In the genomic region with DNA sequence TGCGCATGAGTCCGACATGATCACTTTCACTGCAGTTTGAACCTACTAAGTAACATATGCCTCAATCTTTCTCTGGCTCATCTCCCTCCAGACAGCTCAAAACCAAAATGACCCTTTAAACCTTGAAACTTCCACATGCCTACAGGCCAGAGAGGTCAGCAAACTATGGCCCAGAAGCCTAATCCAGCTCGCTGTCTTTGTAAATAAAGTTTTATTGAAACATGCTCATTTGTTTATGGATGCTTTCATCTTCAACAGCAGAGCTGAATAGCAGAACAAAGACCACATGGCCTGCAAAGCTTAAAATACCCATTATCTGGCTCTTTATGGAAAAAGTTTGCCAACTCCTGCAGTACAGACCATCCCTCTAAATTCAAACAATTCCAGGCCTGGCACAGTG, we compare ENCODE assay signal across 16 cellular contexts. TPM values are rescaled to one million over a fixed set of nuclear protein-coding genes. Genes with fewer than 3 reads are reported as not detected.
DNase-seq lines count a peak whose midpoint lies in the region; TF ChIP-seq lines count a peak whose summit lies in the region.
"Had no signal": no experiment of that assay in that cellular context is flagged by ENCODE, and none has a peak within 500 bp of the region (broad histone marks: within the 10 kb centered on the region; RNA-seq: fewer than 3 reads in every experiment).

No MANE protein-coding gene starts in this region.

- TF ChIP-seq CTCF in endodermal cell (conservative IDR thresholded peaks at IDR 0.05), result no peak

- H3K27me3 Mint-ChIP-seq in IgD-negative memory B cell (no peaks in the 10 kb centered on the region), endodermal cell (ENCODE audit: insufficient read depth) (no peaks in the 10 kb centered on the region)

- DNase-seq in endodermal cell (no peak), NCI-H1694 (lab: John Stamatoyannopoulos, UW) (no peak), NCI-H526 treated with DMSO at 0.1 percent for 48 hours (lab: John Stamatoyannopoulos, UW) (no peak)
- DNase-seq: activated CD4-positive, alpha-beta T cell treated with anti-CD3 and anti-CD28 coated beads for 48 hours; CD8-positive, alpha-beta T cell; effector CD8-positive, alpha-beta T cell; foreskin keratinocyte; GDM1; Kasumi-1; NCI-H1694 treated with DMSO at 0.1 percent for 48 hours; NCI-H524; stimulated activated CD4-positive, alpha-beta T cell treated with anti-CD3 and anti-CD28 coated beads, Interleukin-12 subunit alpha, Interleukin-12 subunit beta, amount 100 ng/mL, for 4 hours; thyroid gland had no signal

- no peaks in the 10 kb centered on the region for H3K9me3 ChIP-seq in endodermal cell (ENCODE audit: control insufficient read depth, low read length)
- H3K9me3 ChIP-seq: thyroid gland had no signal

- H3K4me3 Mint-ChIP-seq in IgD-negative memory B cell, result peak overlapping the region in 3 of 4 donors; percentile 30 to 69 (median 55)
- H3K4me3 Mint-ChIP-seq in endodermal cell, result no peak overlapping the region

- no peak overlapping the region for H3K4me3 ChIP-seq in endodermal cell (ENCODE audit: low read length)
- H3K4me3 ChIP-seq: thyroid gland had no signal

- H3K4me1 Mint-ChIP-seq in IgD-negative memory B cell (peaks cover 27 to 39% (median 34%) of the 10 kb centered on the region in 3 donors), endodermal cell (peaks cover 26% of the 10 kb centered on the region)

- no peak overlapping the region for H3K9ac ChIP-seq in endodermal cell (ENCODE audit: extremely low read depth, low read length, poor library complexity, severe bottlenecking)

- peaks cover 5% of the 10 kb centered on the region for H3K4me1 ChIP-seq in endodermal cell (ENCODE audit: control insufficient read depth, insufficient read depth, low read length)

- H3K36me3 ChIP-seq in endodermal cell (ENCODE audit: control insufficient read depth, insufficient read depth, low read length), result peaks cover 23% of the 10 kb centered on the region

- peaks cover 9% of the 10 kb centered on the region for H3K36me3 Mint-ChIP-seq in IgD-negative memory B cell
- H3K36me3 Mint-ChIP-seq in endodermal cell (ENCODE audit: low read depth), result peaks cover 31% of the 10 kb centered on the region

- H3K27ac Mint-ChIP-seq in IgD-negative memory B cell, result peak overlapping the region in 1 of 3 donors; percentile 88
- H3K27ac Mint-ChIP-seq in endodermal cell, result peak overlapping the region; percentile 59

- no peaks in the 10 kb centered on the region for H3K27me3 ChIP-seq in endodermal cell (ENCODE audit: control insufficient read depth, insufficient read depth, low read length, poor library complexity, severe bottlenecking)
- H3K27me3 ChIP-seq: foreskin keratinocyte, thyroid gland had no signal

- H3K9me3 Mint-ChIP-seq in IgD-negative memory B cell (peaks cover 0 to 3% (median 0%) of the 10 kb centered on the region in 3 donors), endodermal cell (no peaks in the 10 kb centered on the region)
- H3K9me3 Mint-ChIP-seq: CD8-positive, alpha-beta T cell had no signal

- WGBS in endodermal cell (ENCODE audit: insufficient coverage in 1 of 2, insufficient read length in 1 of 2), 2 experiments, result 88 to 99% methylated on average over 2 to 3 of the region's 3 CpGs

- no peak overlapping the region for H3K27ac ChIP-seq in endodermal cell (ENCODE audit: low read depth, low read length)
- H3K27ac ChIP-seq: foreskin keratinocyte had no signal

RNA-seq across cellular contexts. Expression of a gene that starts 15.6 kb away (rescaled TPM):
- 23.7 TPM for polyA plus RNA-seq in IgD-negative memory B cell
- 10 to 100 TPM; 36.5 to 42.8 TPM for total RNA-seq in endodermal cell
- polyA plus RNA-seq in endodermal cell (2013, experiment 1 of 2), result 17.2 TPM
- polyA plus RNA-seq in endodermal cell (2013, experiment 2 of 2), result 15.6 TPM

RNA-seq across cellular contexts. Expression of a gene that starts 18.1 kb away (rescaled TPM):
- not detected for polyA plus RNA-seq in IgD-negative memory B cell
- not detected for total RNA-seq in endodermal cell
- not detected for polyA plus RNA-seq in endodermal cell (2013, experiment 1 of 2)
- polyA plus RNA-seq in endodermal cell (2013, experiment 2 of 2), result not detected
- total RNA-seq: CD8-positive, alpha-beta T cell; foreskin keratinocyte; H1; mesenteric fat pad; thyroid gland had no signal
- polyA plus RNA-seq: foreskin keratinocyte had no signal

RNA-seq across cellular contexts. Expression of a gene that starts 22.7 kb away (rescaled TPM):
- polyA plus RNA-seq in IgD-negative memory B cell, result 2.7 TPM
- total RNA-seq in endodermal cell, result 10 to 100 TPM; 11.0 to 15.9 TPM
- polyA plus RNA-seq in endodermal cell (2013, experiment 1 of 2), result 14.8 TPM
- 14.4 TPM for polyA plus RNA-seq in endodermal cell (2013, experiment 2 of 2)

RNA-seq across cellular contexts. Expression of a gene that starts 23.4 kb away (rescaled TPM):
- 841 TPM for polyA plus RNA-seq in IgD-negative memory B cell
- total RNA-seq in endodermal cell, result 100 to 1,000 TPM; 644 to 654 TPM
- 524 TPM for polyA plus RNA-seq in endodermal cell (2013, experiment 1 of 2)
- 537 TPM for polyA plus RNA-seq in endodermal cell (2013, experiment 2 of 2)

RNA-seq across cellular contexts. Expression of a gene that starts 47.1 kb away (rescaled TPM):
- polyA plus RNA-seq in IgD-negative memory B cell, result not detected
- total RNA-seq in endodermal cell, result 10 to 100 TPM; 10.8 to 14.6 TPM
- 3.5 TPM for polyA plus RNA-seq in endodermal cell (2013, experiment 1 of 2)
- polyA plus RNA-seq in endodermal cell (2013, experiment 2 of 2), result 3.0 TPM
